ENCODE assay signal across 13 cellular contexts in genomic region chr17:17150450-17150804, GRCh38. TPM values are rescaled to one million over a fixed set of nuclear protein-coding genes. Genes with fewer than 3 reads are reported as not detected.
A peak's percentile ranks its signal among the peaks of the same experiment; 100 is the strongest.
DNase-seq lines count a peak whose midpoint lies in the region; ATAC-seq, FAIRE-seq and TF ChIP-seq lines count a peak whose summit lies in the region.
"Had no signal": no experiment of that assay in that cellular context is flagged by ENCODE, and none has a peak within 500 bp of the region (broad histone marks: within the 10 kb centered on the region; RNA-seq: fewer than 3 reads in every experiment).

No MANE protein-coding gene starts in this region.

- H3K79me2 ChIP-seq in GM12878 (ENCODE audit: control insufficient read depth, insufficient read depth, low read length), result no peaks in the 10 kb centered on the region

- H3K27ac ChIP-seq in IMR-90 (ENCODE audit: insufficient read depth, low read length) (peak overlapping the region; percentile 32; the same call in 1 of the 2 replicates), GM12878 (ENCODE audit: control insufficient read depth, insufficient read depth) (peak overlapping the region; percentile 70), gastrocnemius medialis (peak overlapping the region; percentile 89 to 95 (median 92))

- TF ChIP-seq CTCF in IMR-90 (conservative IDR thresholded peaks at IDR 0.05; ENCODE audit: low read depth, low read length) (no peak), GM12878 (IDR thresholded peaks at IDR 0.05 in 2 of 3, conservative IDR thresholded peaks at IDR 0.05 in 1 of 3; ENCODE audit: control insufficient read depth in 2 of 3, extremely low read depth in 1 of 3, insufficient read depth in 1 of 3, low read depth in 3 of 3, low read length in 3 of 3) (no peak), gastrocnemius medialis (IDR thresholded peaks at IDR 0.05 in 4 of 5, conservative IDR thresholded peaks at IDR 0.05 in 1 of 5) (no peak)

- peak; percentile 62 for ATAC-seq in activated CD4-positive, alpha-beta T cell treated with anti-CD3 and anti-CD28 coated beads for 36 hours
- ATAC-seq in IMR-90 (ENCODE audit: low read depth), result no peak
- peak; percentile 77 for ATAC-seq in GM12878
- ATAC-seq in gastrocnemius medialis, result no peak
- ATAC-seq: naive thymus-derived CD8-positive, alpha-beta T cell had no signal

- TF ChIP-seq POLR2A in IMR-90 (IDR thresholded peaks at IDR 0.05; ENCODE audit: low read depth, low read length), result no peak
- no peak for TF ChIP-seq POLR2A in GM12878 (IDR thresholded peaks at IDR 0.05; ENCODE audit: low read depth, low read length)
- TF ChIP-seq POLR2A in gastrocnemius medialis (IDR thresholded peaks at IDR 0.05), result no peak

- no peak overlapping the region for H4K5ac ChIP-seq in IMR-90 (ENCODE audit: low read depth, low read length)

- H3K27ac Mint-ChIP-seq in activated CD4-positive, alpha-beta T cell treated with anti-CD3 and anti-CD28 coated beads for 36 hours, result peak overlapping the region; percentile 67

- peaks cover 24% of the 10 kb centered on the region for H3K9me1 ChIP-seq in IMR-90 (ENCODE audit: insufficient read depth, low read length)

- H2AFZ ChIP-seq in IMR-90 (replicated peaks; ENCODE audit: low read length, poor library complexity), result no peak overlapping the region
- H2AFZ ChIP-seq in GM12878 (ENCODE audit: control insufficient read depth, low read depth, low read length), result no peak overlapping the region

- H3K14ac ChIP-seq in IMR-90 (replicated peaks; ENCODE audit: low read depth, low read length), result peak overlapping the region; percentile 80; the same call in 1 of the 2 replicates

- peak overlapping the region; percentile 27; the same call in 1 of the 2 replicates for H2AK5ac ChIP-seq in IMR-90 (ENCODE audit: low read depth, low read length)

- CTCF ChIA-PET in activated CD4-positive, alpha-beta T cell treated with anti-CD3 and anti-CD28 coated beads for 36 hours (lab: Charles Lee), result no interaction called here
- CTCF ChIA-PET in IMR-90 (lab: Yijun Ruan, JAX) (no interaction called here), GM12878 (lab: Yijun Ruan, JAX) (interaction anchor here (0.7 kb wide), 1 partner anchor 163 kb away, joined by 3 read pairs; no protein-coding TSS in a partner anchor)

- H3K36me3 ChIP-seq in IMR-90 (ENCODE audit: control insufficient read depth, insufficient read depth, low read length), result peaks cover 68% of the 10 kb centered on the region
- H3K36me3 ChIP-seq in GM12878 (ENCODE audit: control insufficient read depth in 2 of 2, insufficient read depth in 2 of 2, low read length in 1 of 2), result peaks cover 5 to 24% of the 10 kb centered on the region in 2 experiments
- H3K36me3 ChIP-seq in gastrocnemius medialis, result peaks cover 0 to 51% of the 10 kb centered on the region in 2 donors

- H3K27me3 Mint-ChIP-seq in activated CD4-positive, alpha-beta T cell treated with anti-CD3 and anti-CD28 coated beads for 36 hours, result no peaks in the 10 kb centered on the region
- H3K27me3 Mint-ChIP-seq: naive thymus-derived CD8-positive, alpha-beta T cell had no signal

- no peak overlapping the region for H3K56ac ChIP-seq in IMR-90 (ENCODE audit: extremely low read depth, insufficient read depth, low read length)

- H3K27me3 ChIP-seq in IMR-90 (ENCODE audit: control insufficient read depth, insufficient read depth, low read length) (no peaks in the 10 kb centered on the region), GM12878 (replicated peaks in 1 of 2; ENCODE audit: control insufficient read depth in 2 of 2, insufficient read depth in 2 of 2, low read length in 1 of 2) (no peaks in the 10 kb centered on the region), gastrocnemius medialis (no peaks in the 10 kb centered on the region)

- intact Hi-C loops in activated CD4-positive, alpha-beta T cell treated with anti-CD3 and anti-CD28 coated beads for 36 hours (cut with DNase I, micrococcal nuclease), result loop anchor here (2.0 to 5.0 kb wide), 5 partner anchors 28 to 86 kb away; partner anchors contain the start of genes PLD6 (in 2 of the 2) and FLCN (in 1 of the 2)
- intact Hi-C loops in IMR-90 (cut with micrococcal nuclease) (loop anchor here (5.0 kb wide), 1 partner anchor 108 kb away; the partner anchor contains the start of gene MPRIP), GM12878 (cut with micrococcal nuclease; ENCODE audit: unreplicated experiment) (no loop called here), gastrocnemius medialis (cut with DNase I; ENCODE audit: low total_unique reads) (loop anchor here (5.0 kb wide), 1 partner anchor 132 kb away; the partner anchor contains the start of gene COPS3)

- H4K8ac ChIP-seq in IMR-90 (ENCODE audit: low read depth in 2 of 2, low read length in 2 of 2), result no peak overlapping the region

- H3K4me3 Mint-ChIP-seq in activated CD4-positive, alpha-beta T cell treated with anti-CD3 and anti-CD28 coated beads for 36 hours, result no peak overlapping the region
- H3K4me3 Mint-ChIP-seq: naive thymus-derived CD8-positive, alpha-beta T cell had no signal

- no CpG with 5 or more reads among the region's 1 CpG for whole genome bisulfite sequencing in IMR-90 (ENCODE audit: extremely low coverage in 2 of 2, insufficient read length in 1 of 2), 2 experiments
- WGBS in GM12878 (ENCODE audit: insufficient coverage, insufficient replicate concordance, low lambda C conversion rate, missing lambda C conversion rate), result 0% methylated on average over 1 of the region's 1 CpG

- H3K23ac ChIP-seq in IMR-90 (ENCODE audit: low read depth, low read length), result 0 out of 2 replicates have a peak overlapping the region, but pooled peaks have one; percentile 26

- H3K9me3 ChIP-seq in IMR-90 (ENCODE audit: control insufficient read depth, insufficient read depth, low read length), result no peaks in the 10 kb centered on the region
- H3K9me3 ChIP-seq in GM12878 (replicated peaks; ENCODE audit: control insufficient read depth, insufficient read depth, low read length), result no peaks in the 10 kb centered on the region; the same call in 2 of the 3 replicates
- no peaks in the 10 kb centered on the region for H3K9me3 ChIP-seq in gastrocnemius medialis

- H2AK9ac ChIP-seq in IMR-90 (replicated peaks; ENCODE audit: low read depth, low read length, poor library complexity), result no peak overlapping the region

- FAIRE-seq in GM12878 (lab: Jason Lieb, UNC), result peak; percentile 23

- H3K79me1 ChIP-seq in IMR-90 (ENCODE audit: low read depth in 1 of 2, low read length in 2 of 2), result peaks cover 19 to 58% of the 10 kb centered on the region in 2 experiments

- H3K4me3 ChIP-seq in IMR-90 (ENCODE audit: insufficient read depth, low read depth, low read length) (no peak overlapping the region), GM12878 (no peak overlapping the region), gastrocnemius medialis (no peak overlapping the region)
- H3K4me3 ChIP-seq: skin epidermis had no signal

- H3K4me1 Mint-ChIP-seq in activated CD4-positive, alpha-beta T cell treated with anti-CD3 and anti-CD28 coated beads for 36 hours, result peaks cover 59% of the 10 kb centered on the region

- no peak for DNase-seq in activated CD4-positive, alpha-beta T cell treated with anti-CD3 and anti-CD28 coated beads for 36 hours
- no peak for DNase-seq in activated CD4-positive, alpha-beta T cell treated with anti-CD3 and anti-CD28 coated beads for 48 hours
- no peak for DNase-seq in IMR-90
- DNase-seq in GM12878 (ENCODE audit: low read depth, low spot score), result peak; percentile 47
- no peak for DNase-seq in gastrocnemius medialis
- DNase-seq in NCI-H187 treated with DMSO at 0.1 percent for 48 hours (lab: John Stamatoyannopoulos, UW), result no peak
- DNase-seq in dermis blood vessel endothelial cell, result no peak
- DNase-seq in DMS79 (lab: John Stamatoyannopoulos, UW), result no peak
- DNase-seq: activated CD8-positive, alpha-beta memory T cell treated with anti-CD3 and anti-CD28 coated beads, Interleukin-2, amount 50 U/mL, for 48 hours; GOT3; naive thymus-derived CD8-positive, alpha-beta T cell; NCI-H345 had no signal

- no peak for TF ChIP-seq EP300 in GM12878 (IDR thresholded peaks at IDR 0.05; ENCODE audit: borderline replicate concordance in 1 of 2, control insufficient read depth in 1 of 2, low read depth in 2 of 2, low read length in 2 of 2)

- H2BK15ac ChIP-seq in IMR-90 (ENCODE audit: low read depth, low read length), result no peak overlapping the region; the same call in 2 of the 3 replicates

- BruUV-seq in IMR-90 (replicated peaks; lab: Mats Ljungman, UMichigan), result no TSS peak
- BruUV-seq in GM12878 (replicated peaks; lab: Mats Ljungman, UMichigan), result no TSS peak

- H3K9ac ChIP-seq in IMR-90 (ENCODE audit: low read depth, low read length) (no peak overlapping the region), GM12878 (ENCODE audit: control insufficient read depth, insufficient read depth, low read length) (peak overlapping the region; percentile 35; the same call in 1 of the 2 replicates)

- H4K20me1 ChIP-seq in IMR-90 (ENCODE audit: insufficient read depth, low read length) (peaks cover 19% of the 10 kb centered on the region), GM12878 (ENCODE audit: control insufficient read depth, insufficient read depth) (no peaks in the 10 kb centered on the region)

- no peaks in the 10 kb centered on the region for H3K9me3 Mint-ChIP-seq in activated CD4-positive, alpha-beta T cell treated with anti-CD3 and anti-CD28 coated beads for 36 hours (ENCODE audit: low read depth)
- H3K9me3 Mint-ChIP-seq: naive thymus-derived CD8-positive, alpha-beta T cell had no signal

- H4K91ac ChIP-seq in IMR-90 (ENCODE audit: insufficient read depth, low read depth, low read length), result no peak overlapping the region

- peak overlapping the region; percentile 50 for H2BK5ac ChIP-seq in IMR-90 (ENCODE audit: low read depth, low read length, poor library complexity, severe bottlenecking)

- H3K4me2 ChIP-seq in IMR-90 (ENCODE audit: low read depth, low read length), result 0 out of 2 replicates have a peak overlapping the region, but pooled peaks have one; percentile 10
- H3K4me2 ChIP-seq in GM12878 (ENCODE audit: control insufficient read depth, insufficient read depth), result peak overlapping the region; percentile 69

- POLR2A ChIA-PET in activated CD4-positive, alpha-beta T cell treated with anti-CD3 and anti-CD28 coated beads for 36 hours (lab: Charles Lee), result interaction anchor here (0.7 kb wide), 1 partner anchor 172 kb away, joined by 6 read pairs; no protein-coding TSS in a partner anchor
- POLR2A ChIA-PET in IMR-90 (lab: Charles Lee; ENCODE audit: unreplicated experiment) (no interaction called here), GM12878 (lab: Charles Lee) (no interaction called here)

- RAD21 ChIA-PET in GM12878 (lab: Charles Lee; ENCODE audit: unreplicated experiment), result interaction anchor here (0.6 kb wide), 1 partner anchor 38 kb away, joined by 4 read pairs; no protein-coding TSS in a partner anchor

- peak overlapping the region; percentile 58 for H3K4ac ChIP-seq in IMR-90 (ENCODE audit: low read depth, low read length)

- no peak overlapping the region for H2BK20ac ChIP-seq in IMR-90 (ENCODE audit: low read depth, low read length)

- TF ChIP-seq RAD21 in IMR-90 (IDR thresholded peaks at IDR 0.05; ENCODE audit: low read length) (no peak), GM12878 (IDR thresholded peaks at IDR 0.05; ENCODE audit: insufficient read depth, low read depth, low read length) (no peak)

- peak overlapping the region; percentile 32 for H2BK120ac ChIP-seq in IMR-90 (ENCODE audit: low read depth, low read length)

- peak overlapping the region; percentile 33; the same call in 1 of the 2 replicates for H3K18ac ChIP-seq in IMR-90 (ENCODE audit: low read depth, low read length)

- peaks cover 16% of the 10 kb centered on the region for H3K4me1 ChIP-seq in IMR-90 (ENCODE audit: control insufficient read depth, insufficient read depth, low read length)
- H3K4me1 ChIP-seq in GM12878 (ENCODE audit: control insufficient read depth, insufficient read depth, low read length), result peaks cover 14% of the 10 kb centered on the region
- H3K4me1 ChIP-seq in gastrocnemius medialis, result peaks cover 48 to 63% of the 10 kb centered on the region in 2 donors

- in situ Hi-C loops in IMR-90 (cut with MboI; ENCODE audit: low sequenced_read_pairs), result no loop called here
- in situ Hi-C loops in GM12878 (cut with MboI), result no loop called here
- in situ Hi-C loops in gastrocnemius medialis (cut with MboI; ENCODE audit: low sequenced_read_pairs in 4 of 4), result loop anchor here in 1 of 4 donors (10.0 kb wide), 1 partner anchor 156 kb away; no protein-coding TSS in a partner anchor

- dilution Hi-C loops in IMR-90 (cut with HindIII; ENCODE audit: low sequenced_read_pairs, unreplicated experiment), result no loop called here

- peaks cover 51% of the 10 kb centered on the region for H3K36me3 Mint-ChIP-seq in activated CD4-positive, alpha-beta T cell treated with anti-CD3 and anti-CD28 coated beads for 36 hours (ENCODE audit: low read depth)

- SMC1A ChIA-PET in GM12878 (lab: Charles Lee; ENCODE audit: uncharacterized antibody, unreplicated experiment), result no interaction called here

RNA-seq across cellular contexts. Expression of gene PLD6, which starts 55.7 kb away (rescaled TPM):
- total RNA-seq in activated CD4-positive, alpha-beta T cell treated with anti-CD3 and anti-CD28 coated beads for 36 hours, result 1 to 10 TPM; 8.3 to 9.9 TPM
- 1.1 TPM in 2 replicates for total RNA-seq in IMR-90 (2012; rRNA removed)
- 0.98 and 1.5 TPM in 2 replicates for polyA plus RNA-seq in IMR-90 (2012; rRNA removed)
- 0.81 and 1.1 TPM in 2 replicates for polyA plus RNA-seq in IMR-90 (2012; cell fraction: cytosol; rRNA removed)
- polyA plus RNA-seq in IMR-90 (2012; cell fraction: nucleus; rRNA removed; ENCODE audit: low replicate concordance), result 1.8 and 3.3 TPM in 2 replicates
- total RNA-seq in GM12878 (2013; cell fraction: nucleolus; rRNA removed), result 7.8 and 8.4 TPM in 2 replicates
- 17.4 and 18.6 TPM in 2 replicates for total RNA-seq in GM12878 (2014; rRNA removed)
- total RNA-seq in GM12878 (2014; rRNA removed; fragmentation: Illumina TruSeq; extraction: Trizol), result 7.5 TPM in 2 replicates
- 15.4 and 15.5 TPM in 2 replicates for total RNA-seq in GM12878 (2021)
- polyA plus RNA-seq in GM12878 (2011; ENCODE audit: low read depth), result 7.0 TPM
- 8.7 and 10.5 TPM in 2 replicates for polyA plus RNA-seq in GM12878 (2011; rRNA removed)
- polyA plus RNA-seq in GM12878 (2011; cell fraction: cytosol; rRNA removed), result 8.8 and 10.5 TPM in 2 replicates
- 5.9 and 8.4 TPM in 2 replicates for polyA plus RNA-seq in GM12878 (2011; cell fraction: nucleus; rRNA removed)
- polyA plus RNA-seq in GM12878 (2012), result 6.8 and 11.0 TPM in 2 replicates
- polyA plus RNA-seq in GM12878 (2014; fragmentation: Illumina TruSeq; extraction: Trizol), result 10.1 and 11.1 TPM in 2 replicates
- 10 to 100 TPM in 1 of 2 experiments, 1 to 10 TPM in 1; 4.7 to 21.4 TPM for polyA plus RNA-seq in GM12878 (2014; fragmentation: Nextera tagmentation; extraction: Ambion mirVana)
- 14.7 and 15.3 TPM in 2 replicates for polyA plus RNA-seq in GM12878 (2014; rRNA removed)
- 10 to 100 TPM; 11.1 to 12.9 TPM for polyA plus RNA-seq in GM12878 (2016; fragmentation: Nextera tagmentation; extraction: Ambion mirVana)
- 11.8 and 12.4 TPM in 2 replicates for polyA minus RNA-seq in GM12878 (2011; rRNA and poly(A)+ RNA removed)
- 4.1 and 5.9 TPM in 2 replicates for polyA minus RNA-seq in GM12878 (2011; cell fraction: cytosol; rRNA and poly(A)+ RNA removed)
- 3.4 and 8.3 TPM in 2 replicates for polyA minus RNA-seq in GM12878 (2011; cell fraction: nucleus; rRNA and poly(A)+ RNA removed)
- total RNA-seq in gastrocnemius medialis, result 1 to 10 TPM; 1.9 to 5.1 (median 2.7) TPM
- total RNA-seq in dermis blood vessel endothelial cell, result 1.4 and 2.0 TPM in 2 replicates

Comparison
In these comparisons a context has a peak if more than half of its experiments do, and no peak if none do; other contexts are left out.
1. ATAC-seq: peak in activated CD4-positive, alpha-beta T cell treated with anti-CD3 and anti-CD28 coated beads for 36 hours (single experiment) and GM12878 (single experiment); none in IMR-90 (single experiment) and gastrocnemius medialis (0 of 2).
2. H3K27ac ChIP-seq: peak in every context shown above with its lines; median percentile 92 in gastrocnemius medialis; 70 in GM12878; 32 in IMR-90.